Comparison of ENCODE assay signal across 13 cellular contexts in the genomic region with DNA sequence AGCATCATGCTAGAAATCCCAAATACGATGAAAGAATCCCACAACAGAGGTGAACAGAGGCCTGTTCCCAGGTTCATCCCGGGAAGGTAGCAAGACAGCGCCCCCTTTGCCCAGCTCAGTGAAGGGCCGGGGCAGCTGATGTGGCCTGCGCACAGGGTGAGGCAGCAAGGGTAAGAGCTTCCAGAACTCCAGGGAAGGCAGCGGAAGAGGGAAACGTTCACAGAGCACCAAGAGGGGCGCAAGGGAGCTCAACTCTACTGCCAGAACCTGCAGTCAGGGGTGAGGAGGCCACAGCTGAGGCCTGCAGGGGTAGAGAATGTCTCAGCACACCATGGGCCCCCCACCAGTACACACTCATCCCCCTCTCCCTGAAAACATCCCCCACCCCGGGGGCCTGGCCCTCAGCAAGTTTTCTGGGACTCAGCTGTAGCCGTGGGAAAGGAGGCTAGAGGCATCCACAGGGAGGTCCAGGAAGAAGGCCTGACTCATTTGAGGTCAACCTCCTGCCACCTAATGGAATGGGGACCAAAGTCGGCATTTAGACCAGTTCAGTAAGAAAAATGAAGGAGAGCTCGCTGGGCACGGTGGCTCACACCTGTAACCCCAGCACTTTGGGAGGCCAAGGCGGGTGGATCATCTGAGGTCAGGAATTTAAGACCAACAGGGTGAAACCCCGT.
DNase-seq lines count a peak whose midpoint lies in the region; ATAC-seq and TF ChIP-seq lines count a peak whose summit lies in the region.
"Had no signal": no experiment of that assay in that cellular context is flagged by ENCODE, and none has a peak within 500 bp of the region (broad histone marks: within the 10 kb centered on the region; RNA-seq: fewer than 3 reads in every experiment).

No MANE protein-coding gene starts in this region.

- no peaks in the 10 kb centered on the region for H3K36me3 Mint-ChIP-seq in T-helper 1 cell treated with Interleukin-12 subunit alpha and Interleukin-12 subunit beta and Interleukin-4 antibody, amounts not matched to agents 30 μg/mL and 1 μg/mL, for 36 hours (ENCODE audit: low read depth)
- H3K36me3 Mint-ChIP-seq: activated CD4-positive, alpha-beta memory T cell treated with anti-CD3 and anti-CD28 coated beads for 36 hours; mesothelial cell of epicardium had no signal

- H3K9me3 Mint-ChIP-seq in T-helper 1 cell treated with Interleukin-12 subunit alpha and Interleukin-12 subunit beta and Interleukin-4 antibody, amounts not matched to agents 30 μg/mL and 1 μg/mL, for 36 hours: no peaks in the 10 kb centered on the region
- H3K9me3 Mint-ChIP-seq: activated CD4-positive, alpha-beta memory T cell treated with anti-CD3 and anti-CD28 coated beads for 36 hours had no signal

- no peak overlapping the region for H3K4me3 Mint-ChIP-seq in T-helper 1 cell treated with Interleukin-12 subunit alpha and Interleukin-12 subunit beta and Interleukin-4 antibody, amounts not matched to agents 30 μg/mL and 1 μg/mL, for 36 hours
- H3K4me3 Mint-ChIP-seq: activated CD4-positive, alpha-beta memory T cell treated with anti-CD3 and anti-CD28 coated beads for 36 hours; mesothelial cell of epicardium had no signal

- H3K27me3 Mint-ChIP-seq in T-helper 1 cell treated with Interleukin-12 subunit alpha and Interleukin-12 subunit beta and Interleukin-4 antibody, amounts not matched to agents 30 μg/mL and 1 μg/mL, for 36 hours (ENCODE audit: low read depth): peaks cover 3% of the 10 kb centered on the region

- peak overlapping the region; percentile 13 for H3K27ac Mint-ChIP-seq in T-helper 1 cell treated with Interleukin-12 subunit alpha and Interleukin-12 subunit beta and Interleukin-4 antibody, amounts not matched to agents 30 μg/mL and 1 μg/mL, for 36 hours
- H3K27ac Mint-ChIP-seq: activated CD4-positive, alpha-beta memory T cell treated with anti-CD3 and anti-CD28 coated beads for 36 hours; mesothelial cell of epicardium had no signal

- no peak overlapping the region for H3K4me3 ChIP-seq in epithelial cell of proximal tubule (ENCODE audit: low read depth, low read length)

- DNase-seq in T-helper 1 cell (no peak), RKO (ENCODE audit: low spot score) (peak; percentile 16), epithelial cell of proximal tubule (ENCODE audit: low read depth) (no peak), smooth muscle cell of the brain vasculature (ENCODE audit: low read depth, low spot score) (peak; percentile 68), NCI-H1930 (lab: John Stamatoyannopoulos, UW) (no peak)
- DNase-seq: activated CD4-positive, alpha-beta memory T cell treated with anti-CD3 and anti-CD28 coated beads for 36 hours; NCI-H1105; small intestine; stimulated activated naive CD4-positive, alpha-beta T cell treated with Interleukin-2 at 50 U/mL for 16 hours had no signal

- no peaks in the 10 kb centered on the region for H3K4me1 Mint-ChIP-seq in T-helper 1 cell treated with Interleukin-12 subunit alpha and Interleukin-12 subunit beta and Interleukin-4 antibody, amounts not matched to agents 30 μg/mL and 1 μg/mL, for 36 hours (ENCODE audit: low read depth)

- ATAC-seq in GM18868 (IDR thresholded peaks at IDR 0.05; ENCODE audit: unreplicated experiment): no peak
- no peak for ATAC-seq in HG03469 (IDR thresholded peaks at IDR 0.05; ENCODE audit: unreplicated experiment)

- TF ChIP-seq CTCF in epithelial cell of proximal tubule (conservative IDR thresholded peaks at IDR 0.05; ENCODE audit: low read depth, low read length): peak; percentile 43

Comparison
In these comparisons a context has a peak if more than half of its experiments do, and no peak if none do; other contexts are left out.
1. DNase-seq: peak in RKO (single experiment) and smooth muscle cell of the brain vasculature (single experiment); none in T-helper 1 cell (0 of 5), epithelial cell of proximal tubule (single experiment) and NCI-H1930 (0 of 2).